10 cellular contexts compared by ENCODE assay signal in genomic region chr1:217660353-217661062, GRCh38. TPM values are rescaled to one million over a fixed set of nuclear protein-coding genes. Genes with fewer than 3 reads are reported as not detected.
DNase-seq lines count a peak whose midpoint lies in the region; ATAC-seq and TF ChIP-seq lines count a peak whose summit lies in the region.
"Had no signal": no experiment of that assay in that cellular context is flagged by ENCODE, and none has a peak within 500 bp of the region (broad histone marks: within the 10 kb centered on the region; RNA-seq: fewer than 3 reads in every experiment).

No MANE protein-coding gene starts in this region.

- DNase-seq in GM04504 (ENCODE audit: low read depth) (peak; percentile 50), LNCaP clone FGC (ENCODE audit: low read depth) (peak; percentile 25), cerebellar cortex (ENCODE audit: low spot score) (peak; percentile 14), omental fat pad (ENCODE audit: low spot score) (no peak), NCI-H128 (lab: John Stamatoyannopoulos, UW; ENCODE audit: unreplicated experiment) (no peak), mucosa of gallbladder (ENCODE audit: low spot score) (no peak), SHP77 treated with DMSO at 0.1 percent for 48 hours (lab: John Stamatoyannopoulos, UW) (no peak)
- DNase-seq: activated B cell treated with CpG ODN at 0.5 μM for 24 hours, right cardiac atrium had no signal

- TF ChIP-seq CTCF in LNCaP clone FGC (IDR thresholded peaks at IDR 0.05; ENCODE audit: control insufficient read depth, extremely low read depth, insufficient read depth) (peak; percentile 49), omental fat pad (IDR thresholded peaks at IDR 0.05) (no peak)

- H3K4me3 ChIP-seq in LNCaP clone FGC (ENCODE audit: low read depth, low read length): no peak overlapping the region

- ATAC-seq in GM21447 (IDR thresholded peaks at IDR 0.05; ENCODE audit: unreplicated experiment): peak; percentile 79
- ATAC-seq in omental fat pad (ENCODE audit: low FRiP score): peak; percentile 71

RNA-seq across cellular contexts. Expression of gene SPATA17, which starts 29.4 kb away (rescaled TPM):
- total RNA-seq in omental fat pad (under 1 TPM in 1 of 4 donors, not detected in 3; 0.37 TPM), mucosa of gallbladder (1.8 TPM)
- total RNA-seq: activated B cell treated with CpG ODN at 0.5 μM for 24 hours had no signal

RNA-seq across cellular contexts. Expression of gene GPATCH2, which starts 29.6 kb away (rescaled TPM):
- total RNA-seq in omental fat pad (10 to 100 TPM; 10.4 to 22.7 (median 12.1) TPM), mucosa of gallbladder (13.2 TPM)

Comparison
In these comparisons a context has a peak if more than half of its experiments do, and no peak if none do; other contexts are left out.
1. DNase-seq: peak in GM04504 (single experiment), LNCaP clone FGC (single experiment) and cerebellar cortex (single experiment); none in omental fat pad (single experiment), NCI-H128 (single experiment), mucosa of gallbladder (single experiment) and SHP77 treated with DMSO at 0.1 percent for 48 hours (single experiment).